Comparison of ENCODE assay signal across 17 cellular contexts in the genomic region with DNA sequence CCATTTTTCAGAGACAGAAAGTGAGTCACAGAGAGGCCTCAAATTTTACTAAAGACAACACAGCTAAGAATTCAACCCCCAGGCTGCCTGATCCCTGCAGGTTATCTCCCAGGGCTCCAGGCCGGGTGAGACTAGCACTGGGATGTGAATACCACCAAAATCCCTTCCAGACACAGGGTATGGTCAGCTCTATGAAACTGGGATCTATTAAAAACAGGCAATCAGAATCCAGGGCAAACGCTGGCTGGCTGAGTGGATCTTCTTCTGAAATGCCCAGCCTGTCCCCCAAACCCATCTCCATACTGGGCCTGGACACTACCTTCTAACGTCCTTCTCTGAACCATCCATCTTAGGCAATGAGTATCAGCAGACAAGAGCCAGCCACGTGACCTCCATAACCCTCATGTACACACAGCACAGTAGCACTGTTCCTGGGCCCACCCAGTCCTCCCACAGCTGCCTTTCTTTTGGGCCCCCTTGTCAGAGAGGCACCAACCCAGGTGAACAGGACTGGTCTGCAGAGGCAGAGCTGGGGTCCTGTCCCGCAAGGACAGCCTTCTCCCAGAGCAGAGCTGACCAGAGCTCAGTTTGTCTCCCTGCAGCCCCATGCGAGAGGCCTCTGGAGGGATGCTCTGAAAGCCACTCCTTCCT. TPM values are rescaled to one million over a fixed set of nuclear protein-coding genes. Genes with fewer than 3 reads are reported as not detected.
DNase-seq lines count a peak whose midpoint lies in the region; ATAC-seq and TF ChIP-seq lines count a peak whose summit lies in the region.
"Had no signal": no experiment of that assay in that cellular context is flagged by ENCODE, and none has a peak within 500 bp of the region (broad histone marks: within the 10 kb centered on the region; RNA-seq: fewer than 3 reads in every experiment).

No MANE protein-coding gene starts in this region.

- no peaks in the 10 kb centered on the region for H3K79me2 ChIP-seq in PC-9 (ENCODE audit: low read depth)

- peak; percentile 13 for DNase-seq in activated CD8-positive, alpha-beta T cell treated with anti-CD3 and anti-CD28 coated beads, Interleukin-2, amount 10 ng/mL, durations not matched to agents 7 days and 5 days
- DNase-seq in activated CD8-positive, alpha-beta T cell treated with anti-CD3 and anti-CD28 coated beads for 36 hours, result no peak
- DNase-seq in LNCaP clone FGC (ENCODE audit: low read depth), result no peak
- DNase-seq in endodermal cell, result no peak
- DNase-seq in KBM-7, result no peak
- DNase-seq in PC-9, result no peak
- DNase-seq: activated CD4-positive, CD25-positive, alpha-beta regulatory T cell; activated CD8-positive, alpha-beta memory T cell treated with anti-CD3 and anti-CD28 coated beads, Interleukin-2, amount 50 U/mL, for 4 hours; activated naive CD4-positive, alpha-beta T cell treated with Interleukin-2 at 50 U/mL for 16 hours; brain microvascular endothelial cell; MV-4-11; RPMI8226; spleen; stimulated activated naive CD4-positive, alpha-beta T cell had no signal

- no peak for ATAC-seq in activated CD8-positive, alpha-beta T cell treated with anti-CD3 and anti-CD28 coated beads, Interleukin-2, amount 10 ng/mL, durations not matched to agents 7 days and 5 days
- ATAC-seq in activated CD8-positive, alpha-beta T cell treated with anti-CD3 and anti-CD28 coated beads for 36 hours, result no peak
- no peak for ATAC-seq in activated CD4-positive, CD25-positive, alpha-beta regulatory T cell treated with anti-CD3 and anti-CD28 coated beads, Interleukin-2, amount 50 U/mL, for 24 hours

- no peaks in the 10 kb centered on the region for H3K4me1 ChIP-seq in endodermal cell (ENCODE audit: control insufficient read depth, insufficient read depth, low read length)
- H3K4me1 ChIP-seq in neuron (ENCODE audit: insufficient read depth, low read length), result peaks cover 19% of the 10 kb centered on the region
- H3K4me1 ChIP-seq in PC-9 (replicated peaks; ENCODE audit: insufficient read depth), result no peaks in the 10 kb centered on the region

- in situ Hi-C loops in KBM-7 (cut with MboI; ENCODE audit: low pct_unique_long_range_greater_than_20kb, low sequenced_read_pairs), result no loop called here

- WGBS in endodermal cell (ENCODE audit: insufficient coverage in 1 of 2, insufficient read length in 1 of 2), 2 experiments, result 74 to 79% methylated on average over 5 to 6 of the region's 6 CpGs

- no peak overlapping the region for H3K4me3 Mint-ChIP-seq in activated CD8-positive, alpha-beta T cell treated with anti-CD3 and anti-CD28 coated beads, Interleukin-2, amount 10 ng/mL, durations not matched to agents 7 days and 5 days
- no peak overlapping the region for H3K4me3 Mint-ChIP-seq in activated CD8-positive, alpha-beta T cell treated with anti-CD3 and anti-CD28 coated beads for 36 hours
- H3K4me3 Mint-ChIP-seq in endodermal cell, result peak overlapping the region; percentile 66

- H3K4me1 Mint-ChIP-seq in activated CD8-positive, alpha-beta T cell treated with anti-CD3 and anti-CD28 coated beads, Interleukin-2, amount 10 ng/mL, durations not matched to agents 7 days and 5 days (ENCODE audit: low read depth), result peaks cover 6% of the 10 kb centered on the region
- peaks cover 2% of the 10 kb centered on the region for H3K4me1 Mint-ChIP-seq in activated CD8-positive, alpha-beta T cell treated with anti-CD3 and anti-CD28 coated beads for 36 hours (ENCODE audit: low read depth)
- H3K4me1 Mint-ChIP-seq in endodermal cell, result no peaks in the 10 kb centered on the region

- BruUV-seq in PC-9 (replicated peaks; lab: Mats Ljungman, UMichigan), result no TSS peak

- H3K27me3 ChIP-seq in endodermal cell (ENCODE audit: control insufficient read depth, insufficient read depth, low read length, poor library complexity, severe bottlenecking) (peaks cover 53% of the 10 kb centered on the region), neuron (ENCODE audit: insufficient read depth, low read length) (peaks cover 38% of the 10 kb centered on the region), PC-9 (ENCODE audit: insufficient read depth, low read depth) (0 out of 2 replicates have a peak, but pooled peaks cover 8% of the 10 kb centered on the region)
- H3K27me3 ChIP-seq: ovary had no signal

- no peak overlapping the region for H3K4me2 ChIP-seq in PC-9

- H2AFZ ChIP-seq in neuron (ENCODE audit: low read depth, low read length), result no peak overlapping the region
- H2AFZ ChIP-seq in PC-9, result no peak overlapping the region

- no peak for TF ChIP-seq CTCF in activated CD8-positive, alpha-beta T cell treated with anti-CD3 and anti-CD28 coated beads for 36 hours (IDR thresholded peaks at IDR 0.05)
- no peak for TF ChIP-seq CTCF in LNCaP clone FGC (IDR thresholded peaks at IDR 0.05; ENCODE audit: control insufficient read depth, extremely low read depth, insufficient read depth)
- no peak for TF ChIP-seq CTCF in endodermal cell (conservative IDR thresholded peaks at IDR 0.05)
- TF ChIP-seq CTCF in PC-9 (conservative IDR thresholded peaks at IDR 0.05), result no peak

- H3K36me3 ChIP-seq in endodermal cell (ENCODE audit: control insufficient read depth, insufficient read depth, low read length) (no peaks in the 10 kb centered on the region), neuron (ENCODE audit: insufficient read depth, low read length) (no peaks in the 10 kb centered on the region), PC-9 (ENCODE audit: low read depth) (no peaks in the 10 kb centered on the region)
- H3K36me3 ChIP-seq: brain microvascular endothelial cell, ovary, spleen had no signal

- peak overlapping the region; percentile 89 for H3K4me3 ChIP-seq in LNCaP clone FGC (ENCODE audit: low read depth, low read length)
- H3K4me3 ChIP-seq in endodermal cell (ENCODE audit: low read length), result peak overlapping the region; percentile 68
- H3K4me3 ChIP-seq in neuron (ENCODE audit: low read length), result peak overlapping the region; percentile 72
- no peak overlapping the region for H3K4me3 ChIP-seq in PC-9

- H3F3A ChIP-seq in PC-9 (ENCODE audit: insufficient read depth, low read depth), result no peaks in the 10 kb centered on the region

- no peak overlapping the region for H3K27ac ChIP-seq in endodermal cell (ENCODE audit: low read depth, low read length)
- H3K27ac ChIP-seq in PC-9, result no peak overlapping the region
- H3K27ac ChIP-seq: brain microvascular endothelial cell, ovary had no signal

- POLR2A ChIA-PET in activated CD8-positive, alpha-beta T cell treated with anti-CD3 and anti-CD28 coated beads, Interleukin-2, amount 10 ng/mL, durations not matched to agents 7 days and 5 days (lab: Charles Lee), result no interaction called here
- POLR2A ChIA-PET in activated CD8-positive, alpha-beta T cell treated with anti-CD3 and anti-CD28 coated beads for 36 hours (lab: Charles Lee), result interaction anchor here (0.5 kb wide), 1 partner anchor 20 kb away, joined by 3 read pairs; no protein-coding TSS in a partner anchor
- POLR2A ChIA-PET in PC-9 (lab: Charles Lee; ENCODE audit: unreplicated experiment), result no interaction called here

- no peak overlapping the region for H3K27ac Mint-ChIP-seq in activated CD8-positive, alpha-beta T cell treated with anti-CD3 and anti-CD28 coated beads, Interleukin-2, amount 10 ng/mL, durations not matched to agents 7 days and 5 days
- H3K27ac Mint-ChIP-seq in activated CD8-positive, alpha-beta T cell treated with anti-CD3 and anti-CD28 coated beads for 36 hours, result no peak overlapping the region
- no peak overlapping the region for H3K27ac Mint-ChIP-seq in endodermal cell

- H3K9me3 ChIP-seq in endodermal cell (ENCODE audit: control insufficient read depth, low read length) (no peaks in the 10 kb centered on the region), neuron (ENCODE audit: low read length) (no peaks in the 10 kb centered on the region), PC-9 (ENCODE audit: insufficient read depth, low read depth) (no peaks in the 10 kb centered on the region)
- H3K9me3 ChIP-seq: ovary, spleen had no signal

- intact Hi-C loops in activated CD8-positive, alpha-beta T cell treated with anti-CD3 and anti-CD28 coated beads for 36 hours (cut with micrococcal nuclease), result no loop called here
- intact Hi-C loops in PC-9 (cut with micrococcal nuclease; ENCODE audit: unreplicated experiment), result no loop called here

- H3K36me3 Mint-ChIP-seq in activated CD8-positive, alpha-beta T cell treated with anti-CD3 and anti-CD28 coated beads, Interleukin-2, amount 10 ng/mL, durations not matched to agents 7 days and 5 days (ENCODE audit: low read depth), result no peaks in the 10 kb centered on the region
- H3K36me3 Mint-ChIP-seq in activated CD8-positive, alpha-beta T cell treated with anti-CD3 and anti-CD28 coated beads for 36 hours (ENCODE audit: low read depth), result no peaks in the 10 kb centered on the region
- no peaks in the 10 kb centered on the region for H3K36me3 Mint-ChIP-seq in endodermal cell (ENCODE audit: low read depth)

- H4K20me1 ChIP-seq in PC-9 (ENCODE audit: insufficient read depth), result no peaks in the 10 kb centered on the region

- CTCF ChIA-PET in activated CD8-positive, alpha-beta T cell treated with anti-CD3 and anti-CD28 coated beads, Interleukin-2, amount 10 ng/mL, durations not matched to agents 7 days and 5 days (lab: Charles Lee), result interaction anchor here (1.0 kb wide), 1 partner anchor 76 kb away, joined by 3 read pairs; no protein-coding TSS in a partner anchor
- CTCF ChIA-PET in activated CD8-positive, alpha-beta T cell treated with anti-CD3 and anti-CD28 coated beads for 36 hours (lab: Charles Lee), result interaction anchor here (1.0 kb wide), 2 partner anchors 21 to 229 kb away, joined by 3 read pairs; no protein-coding TSS in a partner anchor
- CTCF ChIA-PET in PC-9 (lab: Charles Lee), result no interaction called here

- no peak overlapping the region for H3K9ac ChIP-seq in endodermal cell (ENCODE audit: extremely low read depth, low read length, poor library complexity, severe bottlenecking)

- no peaks in the 10 kb centered on the region for H3K9me3 Mint-ChIP-seq in activated CD8-positive, alpha-beta T cell treated with anti-CD3 and anti-CD28 coated beads, Interleukin-2, amount 10 ng/mL, durations not matched to agents 7 days and 5 days (ENCODE audit: insufficient read depth)
- no peaks in the 10 kb centered on the region for H3K9me3 Mint-ChIP-seq in activated CD8-positive, alpha-beta T cell treated with anti-CD3 and anti-CD28 coated beads for 36 hours
- no peaks in the 10 kb centered on the region for H3K9me3 Mint-ChIP-seq in endodermal cell

- H3K9me2 ChIP-seq in PC-9 (ENCODE audit: insufficient read depth), result no peaks in the 10 kb centered on the region

- peaks cover 47% of the 10 kb centered on the region for H3K27me3 Mint-ChIP-seq in activated CD8-positive, alpha-beta T cell treated with anti-CD3 and anti-CD28 coated beads, Interleukin-2, amount 10 ng/mL, durations not matched to agents 7 days and 5 days (ENCODE audit: low read depth)
- peaks cover 35% of the 10 kb centered on the region for H3K27me3 Mint-ChIP-seq in activated CD8-positive, alpha-beta T cell treated with anti-CD3 and anti-CD28 coated beads for 36 hours
- peaks cover 74% of the 10 kb centered on the region for H3K27me3 Mint-ChIP-seq in endodermal cell (ENCODE audit: insufficient read depth)

RNA-seq across cellular contexts. Expression of gene RAB6B, which starts 1.9 kb away (rescaled TPM):
- total RNA-seq in activated CD8-positive, alpha-beta T cell treated with anti-CD3 and anti-CD28 coated beads, Interleukin-2, amount 10 ng/mL, durations not matched to agents 7 days and 5 days, result 1 to 10 TPM in 1 of 2 experiments, under 1 TPM in 1; 0.68 to 1.2 TPM
- 1 to 10 TPM; 1.7 to 2.0 TPM for total RNA-seq in activated CD8-positive, alpha-beta T cell treated with anti-CD3 and anti-CD28 coated beads for 36 hours
- total RNA-seq in endodermal cell, result 1 to 10 TPM; 2.2 to 3.0 TPM
- 20.7 TPM for polyA plus RNA-seq in endodermal cell (2013, experiment 1 of 2)
- polyA plus RNA-seq in endodermal cell (2013, experiment 2 of 2), result 16.9 TPM
- 0.40 and 0.52 TPM in 2 replicates for total RNA-seq in PC-9 (2021)
